16 cellular contexts compared by ENCODE assay signal in the genomic region with DNA sequence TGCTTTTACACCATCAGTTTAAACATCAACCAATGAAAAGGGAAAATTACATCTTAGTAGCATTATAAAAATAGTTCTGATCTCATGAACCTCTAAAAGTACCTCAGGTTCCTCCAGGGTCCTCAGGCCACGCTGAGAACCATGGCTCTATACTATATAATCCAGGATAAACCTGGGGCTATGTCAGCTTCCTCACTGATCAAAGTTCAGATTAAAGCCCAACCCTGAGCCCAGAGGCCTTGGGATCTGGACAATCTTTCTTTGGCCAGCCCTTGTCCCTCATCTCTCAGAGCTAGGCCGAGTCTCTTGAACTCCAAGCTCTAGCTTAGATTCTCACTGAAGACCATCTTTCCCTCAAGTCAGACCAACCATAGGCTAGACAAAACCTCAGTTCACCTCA.
"Had no signal": no experiment of that assay in that cellular context is flagged by ENCODE, and none has a peak within 500 bp of the region (broad histone marks: within the 10 kb centered on the region; RNA-seq: fewer than 3 reads in every experiment).

No MANE protein-coding gene starts in this region.

- H3K36me3 ChIP-seq: SJSA1 had no signal

- H3K27ac ChIP-seq: SJSA1 had no signal

- H3K27me3 ChIP-seq: dorsolateral prefrontal cortex, SJSA1 had no signal

- ATAC-seq: activated CD8-positive, alpha-beta T cell treated with anti-CD3 and anti-CD28 coated beads for 36 hours; activated T-cell treated with anti-CD3 and anti-CD28 coated beads, Interleukin-2, amount 50 U/mL, for 72 hours; natural killer cell treated with Interleukin-12 subunit alpha and Interleukin-12 subunit beta and Interleukin-15 and Interleukin-18, amount 100 ng/mL, for 72 hours; stimulated activated naive CD8-positive, alpha-beta T cell treated with anti-CD3 and anti-CD28 coated beads, Interleukin-15, Interleukin-2, amounts not matched to agents 100 U/mL and 50 U/mL, for 24 hours had no signal

- H3K4me3 ChIP-seq: dorsolateral prefrontal cortex, SJSA1 had no signal

- H3K9me3 ChIP-seq: SJSA1 had no signal

- DNase-seq: activated CD8-positive, alpha-beta memory T cell treated with anti-CD3 and anti-CD28 coated beads, Interleukin-2, amount 50 U/mL, for 4 hours; activated CD8-positive, alpha-beta T cell treated with anti-CD3 and anti-CD28 coated beads for 36 hours; activated gamma-delta T cell treated with Interleukin-2 at 50 U/mL for 16 hours; activated naive CD8-positive, alpha-beta T cell treated with anti-CD3 and anti-CD28 coated beads, Interleukin-2, amount 10 ng/mL, durations not matched to agents 7 days and 5 days; activated T-cell treated with anti-CD3 and anti-CD28 coated beads, Interleukin-2, amount 50 U/mL, for 72 hours; foreskin fibroblast; islet precursor cell; mammary epithelial cell; occipital lobe; stimulated activated CD4-positive, alpha-beta T cell treated with anti-CD3 and anti-CD28 coated beads, Interleukin-4, amount 100 ng/mL, for 1 hour; stimulated activated CD8-positive, alpha-beta memory T cell treated with anti-CD3 and anti-CD28 coated beads, Interleukin-4, amount 100 ng/mL, for 48 hours; stimulated activated naive CD8-positive, alpha-beta T cell treated with anti-CD3 and anti-CD28 coated beads, Interleukin-15, Interleukin-2, amounts not matched to agents 100 U/mL and 50 U/mL, for 24 hours; T-helper 9 cell had no signal
